ENCODE assay signal across 10 cellular contexts in genomic region chr13:100550433-100550832, GRCh38. TPM values are rescaled to one million over a fixed set of nuclear protein-coding genes. Genes with fewer than 3 reads are reported as not detected.
DNase-seq lines count a peak whose midpoint lies in the region; ATAC-seq and TF ChIP-seq lines count a peak whose summit lies in the region.
"Had no signal": no experiment of that assay in that cellular context is flagged by ENCODE, and none has a peak within 500 bp of the region (broad histone marks: within the 10 kb centered on the region; RNA-seq: fewer than 3 reads in every experiment).

No MANE protein-coding gene starts in this region.

- H3K4me2 ChIP-seq in skeletal muscle satellite cell (ENCODE audit: low read length) = peak overlapping the region; percentile 83

- peaks cover 37% of the 10 kb centered on the region for H3K4me1 Mint-ChIP-seq in chondrocyte (ENCODE audit: low read depth)

- peak; percentile 44 for DNase-seq in GM04504 (ENCODE audit: low read depth)
- DNase-seq in chondrocyte (ENCODE audit: low spot score) = no peak
- peak; percentile 72 for DNase-seq in iris pigment epithelial cell (ENCODE audit: low read depth)
- DNase-seq in NCI-H1417 (lab: John Stamatoyannopoulos, UW) = no peak
- DNase-seq: NCI-H524 treated with DMSO at 0.1 percent for 48 hours, T-helper 17 cell had no signal

- H3K27me3 Mint-ChIP-seq in chondrocyte (ENCODE audit: low read depth) = no peaks in the 10 kb centered on the region
- H3K27me3 Mint-ChIP-seq: T-helper 17 cell had no signal

- no peak for TF ChIP-seq CTCF in chondrocyte (IDR thresholded peaks at IDR 0.05)

- no peaks in the 10 kb centered on the region for H3K36me3 ChIP-seq in skeletal muscle satellite cell (ENCODE audit: insufficient read depth, low read length)

- peak overlapping the region; percentile 79 for H3K9ac ChIP-seq in skeletal muscle satellite cell (ENCODE audit: low read depth, low read length)

- peak overlapping the region; percentile 59 for H3K27ac Mint-ChIP-seq in chondrocyte (ENCODE audit: unreplicated experiment)
- H3K27ac Mint-ChIP-seq: T-helper 17 cell had no signal

- no peak for ATAC-seq in HG03354 (IDR thresholded peaks at IDR 0.05; ENCODE audit: poor library complexity, severe bottlenecking, unreplicated experiment)
- ATAC-seq in GM19397 (IDR thresholded peaks at IDR 0.05; ENCODE audit: unreplicated experiment) = no peak
- ATAC-seq in GM19452 (IDR thresholded peaks at IDR 0.05; ENCODE audit: unreplicated experiment) = no peak
- ATAC-seq: T-helper 17 cell had no signal

- H3K27me3 ChIP-seq in skeletal muscle satellite cell (ENCODE audit: control insufficient read depth, insufficient read depth, low read length) = no peaks in the 10 kb centered on the region

- H3K4me1 ChIP-seq in skeletal muscle satellite cell (ENCODE audit: control insufficient read depth, insufficient read depth, low read length) = peaks cover 13% of the 10 kb centered on the region

- peaks cover 4% of the 10 kb centered on the region for H3K36me3 Mint-ChIP-seq in chondrocyte (ENCODE audit: low read depth)

- H3K9me3 Mint-ChIP-seq in chondrocyte (ENCODE audit: low read depth) = peaks cover 5% of the 10 kb centered on the region

- no peak overlapping the region for H3K4me3 Mint-ChIP-seq in chondrocyte (ENCODE audit: unreplicated experiment)
- H3K4me3 Mint-ChIP-seq: T-helper 17 cell had no signal

- H3K9me3 ChIP-seq in skeletal muscle satellite cell (replicated peaks; ENCODE audit: low read length) = no peaks in the 10 kb centered on the region

- H3K4me3 ChIP-seq in skeletal muscle satellite cell (ENCODE audit: low read length) = peak overlapping the region; percentile 58

RNA-seq across cellular contexts. Expression of gene GGACT, which starts 38.2 kb away (rescaled TPM):
- total RNA-seq in chondrocyte = 10.3 to 11.3 TPM (median 11.3 TPM) in 3 replicates
- 5.9 and 8.9 TPM in 2 replicates for total RNA-seq in skeletal muscle satellite cell (2012; rRNA removed)

Comparison
In these comparisons a context has a peak if more than half of its experiments do, and no peak if none do; other contexts are left out.
1. DNase-seq: peak in GM04504 (single experiment) and iris pigment epithelial cell (single experiment); none in chondrocyte (single experiment) and NCI-H1417 (0 of 3).